17 cellular contexts compared by ENCODE assay signal in the genomic region with DNA sequence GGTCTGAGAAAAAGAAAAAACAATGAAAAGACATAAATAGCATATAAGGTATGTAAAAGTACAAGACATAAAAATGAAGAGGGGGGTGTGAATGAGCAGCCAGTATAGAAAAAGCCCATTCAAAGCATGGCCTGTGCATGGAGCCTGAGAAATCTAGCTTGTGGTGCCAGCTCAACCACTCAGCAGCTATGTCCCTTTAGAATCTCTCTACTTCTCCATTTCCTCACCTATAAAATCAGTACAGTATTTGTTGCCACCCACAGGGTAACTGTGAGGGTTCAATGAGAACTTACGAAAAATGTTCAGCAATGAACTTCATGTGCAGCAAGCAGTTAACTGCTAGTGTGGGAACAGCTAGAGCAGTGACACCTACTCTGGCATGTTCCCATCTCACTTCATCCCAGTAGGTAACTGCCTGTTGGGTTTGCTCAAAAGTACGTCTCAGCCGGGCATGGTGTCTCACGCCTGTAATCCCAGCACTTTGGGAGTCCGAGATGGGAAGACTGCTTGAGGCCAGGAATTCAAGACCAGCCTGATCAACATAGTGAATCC. TPM values are rescaled to one million over a fixed set of nuclear protein-coding genes. Genes with fewer than 3 reads are reported as not detected.
DNase-seq lines count a peak whose midpoint lies in the region; ATAC-seq and TF ChIP-seq lines count a peak whose summit lies in the region.
"Had no signal": no experiment of that assay in that cellular context is flagged by ENCODE, and none has a peak within 500 bp of the region (broad histone marks: within the 10 kb centered on the region; RNA-seq: fewer than 3 reads in every experiment).

No MANE protein-coding gene starts in this region.

- CTCF ChIA-PET in activated B cell treated with CpG ODN at 0.5 μM for 24 hours (lab: Charles Lee) = interaction anchor here (0.7 to 1.6 kb wide), 4 partner anchors 19 to 53 kb away, joined by 3 to 5 read pairs (median 3); no protein-coding TSS in a partner anchor
- CTCF ChIA-PET in naive thymus-derived CD4-positive, alpha-beta T cell (lab: Charles Lee) = interaction anchor here (0.6 to 2.6 kb wide), 5 partner anchors 11 to 460 kb away, joined by 3 to 8 read pairs (median 5); no protein-coding TSS in a partner anchor

- H3K27ac ChIP-seq in naive thymus-derived CD4-positive, alpha-beta T cell (ENCODE audit: low read depth, low read length) = peak overlapping the region; percentile 73
- H3K27ac ChIP-seq in upper lobe of right lung = no peak overlapping the region

- POLR2A ChIA-PET in activated naive CD8-positive, alpha-beta T cell treated with anti-CD3 and anti-CD28 coated beads, Interleukin-2, amount 10 ng/mL, durations not matched to agents 7 days and 5 days (lab: Charles Lee) = interaction anchor here (0.5 to 2.9 kb wide), 5 partner anchors 9 to 58 kb away, joined by 3 to 7 read pairs (median 5); partner anchors contain the start of gene CYTH1
- POLR2A ChIA-PET in activated B cell treated with CpG ODN at 0.5 μM for 24 hours (lab: Charles Lee) = interaction anchor here (0.5 to 7.2 kb wide), 7 partner anchors 12 to 100 kb away, joined by 3 to 46 read pairs (median 9); no protein-coding TSS in a partner anchor
- POLR2A ChIA-PET in naive thymus-derived CD4-positive, alpha-beta T cell (lab: Charles Lee) = interaction anchor here (0.6 to 12.1 kb wide), 11 partner anchors 8 to 315 kb away, joined by 3 to 122 read pairs (median 4); no protein-coding TSS in a partner anchor

- no peaks in the 10 kb centered on the region for H3K27me3 Mint-ChIP-seq in activated naive CD8-positive, alpha-beta T cell treated with anti-CD3 and anti-CD28 coated beads, Interleukin-2, amount 10 ng/mL, durations not matched to agents 7 days and 5 days
- H3K27me3 Mint-ChIP-seq in activated naive CD8-positive, alpha-beta T cell treated with anti-CD3 and anti-CD28 coated beads for 36 hours = no peaks in the 10 kb centered on the region
- no peaks in the 10 kb centered on the region for H3K27me3 Mint-ChIP-seq in activated B cell treated with CpG ODN at 0.5 μM for 24 hours
- H3K27me3 Mint-ChIP-seq in naive thymus-derived CD4-positive, alpha-beta T cell = no peaks in the 10 kb centered on the region
- H3K27me3 Mint-ChIP-seq in activated T-cell treated with anti-CD3 and anti-CD28 coated beads, Interleukin-2, amount 50 U/mL, for 4 hours (ENCODE audit: low read depth) = no peaks in the 10 kb centered on the region
- H3K27me3 Mint-ChIP-seq: activated naive CD8-positive, alpha-beta T cell treated with anti-CD3 and anti-CD28 coated beads, Interleukin-2, amount 50 U/mL, for 24 hours had no signal

- no peaks in the 10 kb centered on the region for H3K36me3 ChIP-seq in naive thymus-derived CD4-positive, alpha-beta T cell (ENCODE audit: control insufficient read depth in 2 of 3, insufficient read depth in 3 of 3, low read length in 3 of 3)
- H3K36me3 ChIP-seq in upper lobe of right lung = no peaks in the 10 kb centered on the region

- H3K4me3 ChIP-seq in naive thymus-derived CD4-positive, alpha-beta T cell (ENCODE audit: low read length) = peak overlapping the region; percentile 1
- no peak overlapping the region for H3K4me3 ChIP-seq in upper lobe of right lung

- intact Hi-C loops in activated B cell treated with CpG ODN at 0.5 μM for 24 hours (cut with micrococcal nuclease) = no loop called here
- intact Hi-C loops in naive thymus-derived CD4-positive, alpha-beta T cell (cut with micrococcal nuclease) = loop anchor here in 1 of 2 donors (1.0 to 2.0 kb wide), 2 partner anchors 8 to 18 kb away; no protein-coding TSS in a partner anchor
- intact Hi-C loops in upper lobe of right lung (cut with DNase I) = no loop called here

- no peak for TF ChIP-seq CTCF in activated B cell treated with CpG ODN at 0.5 μM for 24 hours (IDR thresholded peaks at IDR 0.05)
- TF ChIP-seq CTCF in upper lobe of right lung (IDR thresholded peaks at IDR 0.05) = no peak

- H3K4me1 ChIP-seq in naive thymus-derived CD4-positive, alpha-beta T cell (ENCODE audit: control insufficient read depth in 2 of 2, insufficient read depth in 2 of 2, low read length in 2 of 2) = peaks cover 86 to 87% of the 10 kb centered on the region in 2 donors
- peaks cover 42% of the 10 kb centered on the region for H3K4me1 ChIP-seq in upper lobe of right lung

- H3K27ac Mint-ChIP-seq in activated naive CD8-positive, alpha-beta T cell treated with anti-CD3 and anti-CD28 coated beads, Interleukin-2, amount 10 ng/mL, durations not matched to agents 7 days and 5 days = no peak overlapping the region
- no peak overlapping the region for H3K27ac Mint-ChIP-seq in activated naive CD8-positive, alpha-beta T cell treated with anti-CD3 and anti-CD28 coated beads for 36 hours
- no peak overlapping the region for H3K27ac Mint-ChIP-seq in activated B cell treated with CpG ODN at 0.5 μM for 24 hours
- no peak overlapping the region for H3K27ac Mint-ChIP-seq in naive thymus-derived CD4-positive, alpha-beta T cell
- H3K27ac Mint-ChIP-seq: activated naive CD8-positive, alpha-beta T cell treated with anti-CD3 and anti-CD28 coated beads, Interleukin-2, amount 50 U/mL, for 24 hours had no signal

- peaks cover 14% of the 10 kb centered on the region for H3K36me3 Mint-ChIP-seq in activated naive CD8-positive, alpha-beta T cell treated with anti-CD3 and anti-CD28 coated beads, Interleukin-2, amount 10 ng/mL, durations not matched to agents 7 days and 5 days
- H3K36me3 Mint-ChIP-seq in activated naive CD8-positive, alpha-beta T cell treated with anti-CD3 and anti-CD28 coated beads for 36 hours = peaks cover 18% of the 10 kb centered on the region
- peaks cover 18% of the 10 kb centered on the region for H3K36me3 Mint-ChIP-seq in activated B cell treated with CpG ODN at 0.5 μM for 24 hours (ENCODE audit: low read depth)
- peaks cover 0 to 18% (median 9%) of the 10 kb centered on the region in 5 donors for H3K36me3 Mint-ChIP-seq in naive thymus-derived CD4-positive, alpha-beta T cell
- H3K36me3 Mint-ChIP-seq in activated T-cell treated with anti-CD3 and anti-CD28 coated beads, Interleukin-2, amount 50 U/mL, for 4 hours (ENCODE audit: insufficient read depth) = peaks cover 9% of the 10 kb centered on the region

- DNase-seq in activated naive CD8-positive, alpha-beta T cell treated with anti-CD3 and anti-CD28 coated beads, Interleukin-2, amount 10 ng/mL, durations not matched to agents 7 days and 5 days = no peak
- no peak for DNase-seq in activated naive CD8-positive, alpha-beta T cell treated with anti-CD3 and anti-CD28 coated beads for 36 hours
- no peak for DNase-seq in activated B cell treated with CpG ODN at 0.5 μM for 24 hours
- DNase-seq in naive thymus-derived CD4-positive, alpha-beta T cell = no peak
- DNase-seq in upper lobe of right lung = no peak
- DNase-seq in activated T-cell treated with anti-CD3 and anti-CD28 coated beads, Interleukin-2, amount 50 U/mL, for 4 hours = no peak
- no peak for DNase-seq in inferior parietal cortex (ENCODE audit: extremely low spot score)
- DNase-seq: activated CD4-positive, alpha-beta T cell treated with anti-CD3 and anti-CD28 coated beads for 1 hour; activated naive CD8-positive, alpha-beta T cell treated with anti-CD3 and anti-CD28 coated beads, Interleukin-2, amount 50 U/mL, for 24 hours; activated T-cell treated with anti-CD3 and anti-CD28 coated beads for 4 hours; GDM1; HCEC 1CT; hippocampal formation; Kasumi-1; kidney glomerular epithelial cell; stimulated activated naive CD4-positive, alpha-beta T cell had no signal

- peak; percentile 25 for ATAC-seq in activated naive CD8-positive, alpha-beta T cell treated with anti-CD3 and anti-CD28 coated beads, Interleukin-2, amount 10 ng/mL, durations not matched to agents 7 days and 5 days (ENCODE audit: low read depth)
- peak; percentile 57 for ATAC-seq in activated B cell treated with CpG ODN at 0.5 μM for 24 hours (ENCODE audit: low read depth)
- ATAC-seq in naive thymus-derived CD4-positive, alpha-beta T cell = peak; percentile 47
- peak; percentile 64 for ATAC-seq in upper lobe of right lung
- ATAC-seq in GM18861 (IDR thresholded peaks at IDR 0.05; ENCODE audit: unreplicated experiment) = no peak
- ATAC-seq in activated T-cell treated with anti-CD3 and anti-CD28 coated beads, Interleukin-2, amount 50 U/mL, for 4 hours = no peak
- ATAC-seq: activated naive CD8-positive, alpha-beta T cell treated with anti-CD3 and anti-CD28 coated beads, Interleukin-2, amount 50 U/mL, for 24 hours had no signal

- no peaks in the 10 kb centered on the region for H3K27me3 ChIP-seq in naive thymus-derived CD4-positive, alpha-beta T cell (ENCODE audit: control insufficient read depth in 2 of 2, insufficient read depth in 2 of 2, low read length in 2 of 2)
- H3K27me3 ChIP-seq in upper lobe of right lung = no peaks in the 10 kb centered on the region

- H3K4me1 Mint-ChIP-seq in activated naive CD8-positive, alpha-beta T cell treated with anti-CD3 and anti-CD28 coated beads, Interleukin-2, amount 10 ng/mL, durations not matched to agents 7 days and 5 days = peaks cover 26% of the 10 kb centered on the region
- peaks cover 42% of the 10 kb centered on the region for H3K4me1 Mint-ChIP-seq in activated naive CD8-positive, alpha-beta T cell treated with anti-CD3 and anti-CD28 coated beads for 36 hours
- peaks cover 42% of the 10 kb centered on the region for H3K4me1 Mint-ChIP-seq in activated B cell treated with CpG ODN at 0.5 μM for 24 hours
- peaks cover 22 to 46% (median 36%) of the 10 kb centered on the region in 7 donors for H3K4me1 Mint-ChIP-seq in naive thymus-derived CD4-positive, alpha-beta T cell
- H3K4me1 Mint-ChIP-seq in activated T-cell treated with anti-CD3 and anti-CD28 coated beads, Interleukin-2, amount 50 U/mL, for 4 hours (ENCODE audit: low read depth) = peaks cover 39% of the 10 kb centered on the region

- H3K9me3 ChIP-seq in naive thymus-derived CD4-positive, alpha-beta T cell (ENCODE audit: control insufficient read depth in 2 of 3, low read length in 3 of 3) = no peaks in the 10 kb centered on the region
- H3K9me3 ChIP-seq in upper lobe of right lung = no peaks in the 10 kb centered on the region

- H3K9me3 Mint-ChIP-seq in activated naive CD8-positive, alpha-beta T cell treated with anti-CD3 and anti-CD28 coated beads, Interleukin-2, amount 10 ng/mL, durations not matched to agents 7 days and 5 days = no peaks in the 10 kb centered on the region
- H3K9me3 Mint-ChIP-seq in activated naive CD8-positive, alpha-beta T cell treated with anti-CD3 and anti-CD28 coated beads for 36 hours = no peaks in the 10 kb centered on the region
- H3K9me3 Mint-ChIP-seq in activated B cell treated with CpG ODN at 0.5 μM for 24 hours = no peaks in the 10 kb centered on the region
- peaks cover 0 to 3% (median 0%) of the 10 kb centered on the region in 11 donors for H3K9me3 Mint-ChIP-seq in naive thymus-derived CD4-positive, alpha-beta T cell
- no peaks in the 10 kb centered on the region for H3K9me3 Mint-ChIP-seq in activated T-cell treated with anti-CD3 and anti-CD28 coated beads, Interleukin-2, amount 50 U/mL, for 4 hours
- H3K9me3 Mint-ChIP-seq: activated naive CD8-positive, alpha-beta T cell treated with anti-CD3 and anti-CD28 coated beads, Interleukin-2, amount 50 U/mL, for 24 hours had no signal

- no peak overlapping the region for H3K4me3 Mint-ChIP-seq in activated naive CD8-positive, alpha-beta T cell treated with anti-CD3 and anti-CD28 coated beads, Interleukin-2, amount 10 ng/mL, durations not matched to agents 7 days and 5 days
- no peak overlapping the region for H3K4me3 Mint-ChIP-seq in activated naive CD8-positive, alpha-beta T cell treated with anti-CD3 and anti-CD28 coated beads for 36 hours
- H3K4me3 Mint-ChIP-seq in activated B cell treated with CpG ODN at 0.5 μM for 24 hours = no peak overlapping the region
- no peak overlapping the region for H3K4me3 Mint-ChIP-seq in naive thymus-derived CD4-positive, alpha-beta T cell
- H3K4me3 Mint-ChIP-seq in activated T-cell treated with anti-CD3 and anti-CD28 coated beads, Interleukin-2, amount 50 U/mL, for 4 hours = no peak overlapping the region
- H3K4me3 Mint-ChIP-seq: activated naive CD8-positive, alpha-beta T cell treated with anti-CD3 and anti-CD28 coated beads, Interleukin-2, amount 50 U/mL, for 24 hours had no signal

RNA-seq across cellular contexts. Expression of gene CYTH1, which starts 15.3 kb away (rescaled TPM):
- total RNA-seq in activated naive CD8-positive, alpha-beta T cell treated with anti-CD3 and anti-CD28 coated beads, Interleukin-2, amount 10 ng/mL, durations not matched to agents 7 days and 5 days = 100 to 1,000 TPM; 180 to 200 TPM
- 10 to 100 TPM; 88.9 to 89.6 TPM for total RNA-seq in activated naive CD8-positive, alpha-beta T cell treated with anti-CD3 and anti-CD28 coated beads for 36 hours
- total RNA-seq in activated B cell treated with CpG ODN at 0.5 μM for 24 hours = 368 and 391 TPM in 2 replicates
- total RNA-seq in naive thymus-derived CD4-positive, alpha-beta T cell = 100 to 1,000 TPM; 297 to 452 (median 420) TPM
- polyA plus RNA-seq in naive thymus-derived CD4-positive, alpha-beta T cell = 100 to 1,000 TPM; 314 to 395 TPM
- total RNA-seq in upper lobe of right lung = 103 TPM
- total RNA-seq in activated T-cell treated with anti-CD3 and anti-CD28 coated beads, Interleukin-2, amount 50 U/mL, for 4 hours = 10 to 100 TPM; 55.9 to 99.3 (median 82.8) TPM

Comparison
In these comparisons a context has a peak if more than half of its experiments do, and no peak if none do; other contexts are left out.
1. ATAC-seq: peak in activated naive CD8-positive, alpha-beta T cell treated with anti-CD3 and anti-CD28 coated beads, Interleukin-2, amount 10 ng/mL, durations not matched to agents 7 days and 5 days (single experiment), activated B cell treated with CpG ODN at 0.5 μM for 24 hours (single experiment), naive thymus-derived CD4-positive, alpha-beta T cell (single experiment) and upper lobe of right lung (single experiment); none in GM18861 (single experiment) and activated T-cell treated with anti-CD3 and anti-CD28 coated beads, Interleukin-2, amount 50 U/mL, for 4 hours (0 of 2).